Comparison of ENCODE assay signal across 27 cellular contexts in the genomic region with DNA sequence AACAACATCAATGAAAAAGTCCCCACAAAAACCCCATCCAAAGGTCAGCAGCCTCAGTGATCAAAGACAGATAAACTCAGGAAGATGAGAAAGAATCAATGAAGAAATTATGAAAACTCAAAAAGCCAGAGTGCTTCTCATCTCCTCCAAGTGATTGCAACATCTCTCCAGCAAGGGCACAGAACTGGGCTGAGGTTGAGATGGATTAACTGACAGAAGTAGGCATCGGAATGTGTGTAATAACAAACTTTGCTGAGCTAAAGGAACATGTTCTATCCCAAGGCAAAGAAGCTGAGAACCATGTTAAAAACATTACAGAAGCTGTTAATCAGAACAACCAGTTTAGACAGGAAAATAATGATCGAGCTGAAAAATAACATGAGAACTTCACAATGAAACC.
DNase-seq lines count a peak whose midpoint lies in the region; ATAC-seq and TF ChIP-seq lines count a peak whose summit lies in the region.
"Had no signal": no experiment of that assay in that cellular context is flagged by ENCODE, and none has a peak within 500 bp of the region (broad histone marks: within the 10 kb centered on the region; RNA-seq: fewer than 3 reads in every experiment).

No MANE protein-coding gene starts in this region.

- no peak overlapping the region for H2BK15ac ChIP-seq in IMR-90 (ENCODE audit: low read depth, low read length)

- ATAC-seq in IMR-90 (ENCODE audit: low read depth) (no peak), HG02610 (IDR thresholded peaks at IDR 0.05; ENCODE audit: unreplicated experiment) (no peak)
- ATAC-seq in activated naive CD8-positive, alpha-beta T cell treated with anti-CD3 and anti-CD28 coated beads, Interleukin-2, amount 50 U/mL, for 24 hours: no peak
- ATAC-seq: body of pancreas, GM12878, left lobe of liver had no signal

- no peak overlapping the region for H3K14ac ChIP-seq in IMR-90 (replicated peaks; ENCODE audit: low read depth, low read length)

- H4K91ac ChIP-seq in IMR-90 (ENCODE audit: insufficient read depth, low read depth, low read length): no peak overlapping the region

- no peak overlapping the region for H2AFZ ChIP-seq in IMR-90 (replicated peaks; ENCODE audit: low read length, poor library complexity)

- H3K4me3 ChIP-seq in IMR-90 (ENCODE audit: insufficient read depth, low read depth, low read length) (no peak overlapping the region), astrocyte of the spinal cord (ENCODE audit: low read depth, low read length) (no peak overlapping the region), foreskin fibroblast (ENCODE audit: low read depth in 1 of 2, low read length in 2 of 2) (no peak overlapping the region)
- H3K4me3 ChIP-seq: body of pancreas, GM12878, skin epidermis had no signal

- BruUV-seq in IMR-90 (replicated peaks; lab: Mats Ljungman, UMichigan): no TSS peak

- H3K9me3 Mint-ChIP-seq in progenitor cell of endocrine pancreas (ENCODE audit: low read depth): peaks cover 28% of the 10 kb centered on the region
- peaks cover 18% of the 10 kb centered on the region for H3K9me3 Mint-ChIP-seq in activated naive CD8-positive, alpha-beta T cell treated with anti-CD3 and anti-CD28 coated beads, Interleukin-2, amount 50 U/mL, for 24 hours

- no peaks in the 10 kb centered on the region for H3K36me3 ChIP-seq in IMR-90 (ENCODE audit: control insufficient read depth, insufficient read depth, low read length)
- H3K36me3 ChIP-seq: neutrophil had no signal

- no peaks in the 10 kb centered on the region for H4K20me1 ChIP-seq in IMR-90 (ENCODE audit: insufficient read depth, low read length)

- no peak overlapping the region for H3K4me2 ChIP-seq in IMR-90 (ENCODE audit: low read depth, low read length)

- no peak overlapping the region for H4K8ac ChIP-seq in IMR-90 (ENCODE audit: low read depth in 2 of 2, low read length in 2 of 2)

- dilution Hi-C loops in IMR-90 (cut with HindIII; ENCODE audit: low sequenced_read_pairs, unreplicated experiment): no loop called here

- H2BK5ac ChIP-seq in IMR-90 (ENCODE audit: low read depth, low read length, poor library complexity, severe bottlenecking): no peak overlapping the region

- no peaks in the 10 kb centered on the region for H3K9me3 ChIP-seq in IMR-90 (ENCODE audit: control insufficient read depth, insufficient read depth, low read length)
- H3K9me3 ChIP-seq: body of pancreas, neutrophil had no signal

- H3K27me3 Mint-ChIP-seq in progenitor cell of endocrine pancreas: no peaks in the 10 kb centered on the region
- no peaks in the 10 kb centered on the region for H3K27me3 Mint-ChIP-seq in activated naive CD8-positive, alpha-beta T cell treated with anti-CD3 and anti-CD28 coated beads, Interleukin-2, amount 50 U/mL, for 24 hours
- H3K27me3 Mint-ChIP-seq: activated naive CD8-positive, alpha-beta T cell; activated T-cell treated with anti-CD3 and anti-CD28 coated beads, Interleukin-2, amount 50 U/mL, for 24 hours; CD4-positive, CD25-positive, alpha-beta regulatory T cell; memory B cell had no signal

- no peak overlapping the region for H4K5ac ChIP-seq in IMR-90 (ENCODE audit: low read depth, low read length)

- no peaks in the 10 kb centered on the region for H3K4me1 Mint-ChIP-seq in progenitor cell of endocrine pancreas (ENCODE audit: low read depth)
- H3K4me1 Mint-ChIP-seq in activated naive CD8-positive, alpha-beta T cell treated with anti-CD3 and anti-CD28 coated beads, Interleukin-2, amount 50 U/mL, for 24 hours: no peaks in the 10 kb centered on the region
- H3K4me1 Mint-ChIP-seq: CD4-positive, CD25-positive, alpha-beta regulatory T cell; memory B cell had no signal

- H3K27me3 ChIP-seq in IMR-90 (ENCODE audit: control insufficient read depth, insufficient read depth, low read length): no peaks in the 10 kb centered on the region
- H3K27me3 ChIP-seq: body of pancreas, neutrophil had no signal

- H2AK9ac ChIP-seq in IMR-90 (replicated peaks; ENCODE audit: low read depth, low read length, poor library complexity): no peak overlapping the region

- no peak for TF ChIP-seq POLR2A in IMR-90 (IDR thresholded peaks at IDR 0.05; ENCODE audit: low read depth, low read length)

- no peaks in the 10 kb centered on the region for H3K36me3 Mint-ChIP-seq in progenitor cell of endocrine pancreas (ENCODE audit: insufficient read depth)
- no peaks in the 10 kb centered on the region for H3K36me3 Mint-ChIP-seq in activated naive CD8-positive, alpha-beta T cell treated with anti-CD3 and anti-CD28 coated beads, Interleukin-2, amount 50 U/mL, for 24 hours (ENCODE audit: low read depth)
- H3K36me3 Mint-ChIP-seq: activated naive CD8-positive, alpha-beta T cell; CD4-positive, CD25-positive, alpha-beta regulatory T cell; memory B cell had no signal

- in situ Hi-C loops in IMR-90 (cut with MboI; ENCODE audit: low sequenced_read_pairs): no loop called here
- in situ Hi-C loops in astrocyte of the spinal cord (cut with HindIII; ENCODE audit: low sequenced_read_pairs): no loop called here

- H2BK120ac ChIP-seq in IMR-90 (ENCODE audit: low read depth, low read length): no peak overlapping the region

- no peaks in the 10 kb centered on the region for H3K79me1 ChIP-seq in IMR-90 (ENCODE audit: low read depth in 1 of 2, low read length in 2 of 2)

- TF ChIP-seq RAD21 in IMR-90 (IDR thresholded peaks at IDR 0.05; ENCODE audit: low read length): no peak

- no peak overlapping the region for H2AK5ac ChIP-seq in IMR-90 (ENCODE audit: low read depth, low read length)

- H3K4ac ChIP-seq in IMR-90 (ENCODE audit: low read depth, low read length): no peak overlapping the region

- no peak overlapping the region for H2BK20ac ChIP-seq in IMR-90 (ENCODE audit: low read depth, low read length)

- no peak overlapping the region for H3K27ac Mint-ChIP-seq in progenitor cell of endocrine pancreas
- no peak overlapping the region for H3K27ac Mint-ChIP-seq in activated naive CD8-positive, alpha-beta T cell treated with anti-CD3 and anti-CD28 coated beads, Interleukin-2, amount 50 U/mL, for 24 hours
- H3K27ac Mint-ChIP-seq: activated naive CD8-positive, alpha-beta T cell; activated T-cell treated with anti-CD3 and anti-CD28 coated beads, Interleukin-2, amount 50 U/mL, for 24 hours; CD4-positive, CD25-positive, alpha-beta regulatory T cell; memory B cell had no signal

- intact Hi-C loops in IMR-90 (cut with micrococcal nuclease): no loop called here

- no peak overlapping the region for H3K27ac ChIP-seq in IMR-90 (ENCODE audit: insufficient read depth, low read length)
- H3K27ac ChIP-seq: body of pancreas, neutrophil, skin epidermis had no signal

- no peaks in the 10 kb centered on the region for H3K4me1 ChIP-seq in IMR-90 (ENCODE audit: control insufficient read depth, insufficient read depth, low read length)
- H3K4me1 ChIP-seq: body of pancreas had no signal

- no peak overlapping the region for H3K9ac ChIP-seq in IMR-90 (ENCODE audit: low read depth, low read length)

- H3K4me3 Mint-ChIP-seq in progenitor cell of endocrine pancreas (ENCODE audit: low read depth): no peak overlapping the region
- H3K4me3 Mint-ChIP-seq in activated naive CD8-positive, alpha-beta T cell treated with anti-CD3 and anti-CD28 coated beads, Interleukin-2, amount 50 U/mL, for 24 hours: no peak overlapping the region
- H3K4me3 Mint-ChIP-seq: activated naive CD8-positive, alpha-beta T cell; activated T-cell treated with anti-CD3 and anti-CD28 coated beads, Interleukin-2, amount 50 U/mL, for 24 hours; CD4-positive, CD25-positive, alpha-beta regulatory T cell; memory B cell had no signal

- no peaks in the 10 kb centered on the region for H3K9me1 ChIP-seq in IMR-90 (ENCODE audit: insufficient read depth, low read length)

- POLR2A ChIA-PET in IMR-90 (lab: Charles Lee; ENCODE audit: unreplicated experiment): no interaction called here

- TF ChIP-seq CTCF in IMR-90 (conservative IDR thresholded peaks at IDR 0.05; ENCODE audit: low read depth, low read length) (no peak), astrocyte of the spinal cord (IDR thresholded peaks at IDR 0.05; ENCODE audit: low read depth, low read length) (no peak), foreskin fibroblast (IDR thresholded peaks at IDR 0.05; ENCODE audit: low read depth, low read length) (no peak), progenitor cell of endocrine pancreas (IDR thresholded peaks at IDR 0.05; ENCODE audit: unreplicated experiment) (no peak)

- H3K18ac ChIP-seq in IMR-90 (ENCODE audit: low read depth, low read length): no peak overlapping the region

- CTCF ChIA-PET in IMR-90 (lab: Yijun Ruan, JAX): no interaction called here

- DNase-seq in IMR-90: no peak
- peak; percentile 1 for DNase-seq in astrocyte of the spinal cord (ENCODE audit: low read depth, low spot score)
- peak; percentile 23 to 63 for DNase-seq in foreskin fibroblast
- peak; percentile 3 for DNase-seq in stromal cell of bone marrow (ENCODE audit: low read depth)
- DNase-seq in progenitor cell of endocrine pancreas (ENCODE audit: low spot score, unreplicated experiment): no peak
- DNase-seq in effector CD4-positive, alpha-beta T cell: no peak
- no peak for DNase-seq in activated naive CD8-positive, alpha-beta T cell treated with anti-CD3 and anti-CD28 coated beads, Interleukin-2, amount 50 U/mL, for 24 hours
- DNase-seq: activated CD4-positive, CD25-positive, alpha-beta regulatory T cell; activated effector memory CD4-positive, alpha-beta T cell treated with anti-CD3 and anti-CD28 coated beads, Interleukin-2, amount 50 U/mL, for 16 hours; activated T-cell treated with anti-CD3 and anti-CD28 coated beads, Interleukin-2, amount 50 U/mL, for 24 hours; body of pancreas; CD4-positive, CD25-positive, alpha-beta regulatory T cell; DMS 273 treated with DMSO at 0.1 percent for 48 hours; KG1; MM.1S; NCI-H1105 treated with DMSO at 0.1 percent for 48 hours; NCI-H1930; NCI-H2171 treated with DMSO at 0.1 percent for 48 hours; NCI-H524 treated with DMSO at 0.1 percent for 48 hours; stimulated activated naive CD4-positive, alpha-beta T cell treated with Interleukin-2 at 50 U/mL for 16 hours had no signal

- H3K56ac ChIP-seq in IMR-90 (ENCODE audit: extremely low read depth, insufficient read depth, low read length): no peak overlapping the region

- WGBS in IMR-90 (ENCODE audit: extremely low coverage in 2 of 2, insufficient read length in 1 of 2), 2 experiments: no CpG with 5 or more reads among the region's 2 CpGs

- H3K23ac ChIP-seq in IMR-90 (ENCODE audit: low read depth, low read length): no peak overlapping the region

TF ChIP-seq in IMR-90, 13 proteins besides CTCF, POLR2A, EP300 and RAD21:
- TF ChIP-seq CEBPB (IDR thresholded peaks at IDR 0.05; ENCODE audit: low read depth, low read length) (peak; percentile 32; the same call in 1 of the 2 replicates), FOS (IDR thresholded peaks at IDR 0.05; ENCODE audit: low read depth, low read length) (no peak)

Comparison
In these comparisons a context has a peak if more than half of its experiments do, and no peak if none do; other contexts are left out.
1. DNase-seq: peak in astrocyte of the spinal cord (single experiment), foreskin fibroblast (2 of 2) and stromal cell of bone marrow (single experiment); none in IMR-90 (single experiment), progenitor cell of endocrine pancreas (single experiment), effector CD4-positive, alpha-beta T cell (single experiment) and activated naive CD8-positive, alpha-beta T cell treated with anti-CD3 and anti-CD28 coated beads, Interleukin-2, amount 50 U/mL, for 24 hours (single experiment).